ENCODE assay signal across 18 cellular contexts in genomic region chr11:27926469-27926868, GRCh38.
DNase-seq lines count a peak whose midpoint lies in the region; ATAC-seq, FAIRE-seq and TF ChIP-seq lines count a peak whose summit lies in the region.
"Had no signal": no experiment of that assay in that cellular context is flagged by ENCODE, and none has a peak within 500 bp of the region (broad histone marks: within the 10 kb centered on the region; RNA-seq: fewer than 3 reads in every experiment).

No MANE protein-coding gene starts in this region.

- H3K4me3 Mint-ChIP-seq in astrocyte (ENCODE audit: unreplicated experiment), result no peak overlapping the region
- H3K4me3 Mint-ChIP-seq: CD4-positive, alpha-beta memory T cell had no signal

- TF ChIP-seq CTCF in astrocyte (IDR thresholded peaks at IDR 0.05; ENCODE audit: insufficient read depth, low read depth, low read length) (no peak), foreskin keratinocyte (conservative IDR thresholded peaks at IDR 0.05) (no peak)

- peaks cover 18% of the 10 kb centered on the region for H3K4me1 Mint-ChIP-seq in astrocyte (ENCODE audit: low read depth, unreplicated experiment)
- H3K4me1 Mint-ChIP-seq: CD4-positive, alpha-beta memory T cell had no signal

- H3K79me1 ChIP-seq in trophoblast cell (ENCODE audit: low read length), result no peaks in the 10 kb centered on the region

- no peak overlapping the region for H3K23ac ChIP-seq in trophoblast cell (ENCODE audit: low read length)

- H3K27ac ChIP-seq in astrocyte (ENCODE audit: low read depth, low read length) (peak overlapping the region; percentile 18), trophoblast cell (ENCODE audit: low read depth, low read length) (no peak overlapping the region), foreskin keratinocyte (no peak overlapping the region)
- H3K27ac ChIP-seq: KMS-11, RWPE1 had no signal

- H2BK120ac ChIP-seq in trophoblast cell (ENCODE audit: insufficient read depth, low read length, poor library complexity), result peak overlapping the region; percentile 31

- H3K36me3 ChIP-seq in astrocyte (ENCODE audit: insufficient read depth, low read length) (no peaks in the 10 kb centered on the region), trophoblast cell (ENCODE audit: control insufficient read depth in 1 of 2, insufficient read depth in 2 of 2, low read length in 2 of 2) (no peaks in the 10 kb centered on the region)

- no peak overlapping the region for H4K12ac ChIP-seq in trophoblast cell (ENCODE audit: low read depth, low read length)

- H3K4me1 ChIP-seq in astrocyte (ENCODE audit: insufficient read depth, low read length) (peaks cover 4% of the 10 kb centered on the region), trophoblast cell (ENCODE audit: control insufficient read depth in 1 of 2, insufficient read depth in 2 of 2, low read length in 2 of 2) (peaks cover 0 to 7% of the 10 kb centered on the region in 2 experiments), foreskin keratinocyte (peaks cover 10% of the 10 kb centered on the region)

- H3K27ac Mint-ChIP-seq in astrocyte (ENCODE audit: unreplicated experiment), result peak overlapping the region; percentile 96
- H3K27ac Mint-ChIP-seq: CD4-positive, alpha-beta memory T cell had no signal

- no peak overlapping the region for H4K91ac ChIP-seq in trophoblast cell (ENCODE audit: low read depth, low read length)

- DNase-seq in H4 (ENCODE audit: low spot score), result peak; percentile 39
- peak; percentile 69 for DNase-seq in OCI-M1 (lab: John Stamatoyannopoulos, UW)
- DNase-seq in astrocyte (ENCODE audit: low read depth), result no peak
- DNase-seq in trophoblast cell, result peak in 1 of 2 donors; percentile 49
- DNase-seq in activated CD4-positive, alpha-beta T cell treated with anti-CD3 and anti-CD28 coated beads for 4 hours, result no peak
- no peak for DNase-seq in foreskin keratinocyte
- DNase-seq: ACHN; CD4-positive, alpha-beta memory T cell; DMS79 treated with DMSO at 0.1 percent for 48 hours; MM.1S; NCI-H2029; NCI-H510A treated with DMSO at 0.1 percent for 48 hours had no signal

- H3K9ac ChIP-seq in astrocyte (ENCODE audit: low read length) (no peak overlapping the region), trophoblast cell (ENCODE audit: low read length) (no peak overlapping the region)
- H3K9ac ChIP-seq: KMS-11 had no signal

- H2AFZ ChIP-seq in astrocyte (ENCODE audit: low read depth, low read length), result peak overlapping the region; percentile 19
- no peak overlapping the region for H2AFZ ChIP-seq in trophoblast cell (ENCODE audit: insufficient read depth, low read length, poor library complexity)

- no CpG with 5 or more reads among the region's 2 CpGs for WGBS in trophoblast cell (ENCODE audit: extremely low coverage, insufficient coverage, insufficient read length)

- peak; percentile 56 for FAIRE-seq in astrocyte (lab: Jason Lieb, UNC)
- FAIRE-seq: D721Med, G401.6, GM12891 had no signal

- H4K8ac ChIP-seq in trophoblast cell (ENCODE audit: low read depth, low read length), result no peak overlapping the region

- H3K4me3 ChIP-seq in astrocyte (ENCODE audit: insufficient read depth, low read depth, low read length) (no peak overlapping the region), trophoblast cell (ENCODE audit: low read depth, low read length) (no peak overlapping the region)

- no peaks in the 10 kb centered on the region for H3K27me3 Mint-ChIP-seq in astrocyte (ENCODE audit: low read depth, unreplicated experiment)

- H2BK12ac ChIP-seq in trophoblast cell (ENCODE audit: low read length), result no peak overlapping the region

- no peaks in the 10 kb centered on the region for H4K20me1 ChIP-seq in astrocyte (ENCODE audit: insufficient read depth, low read length)

- no peak overlapping the region for H3K18ac ChIP-seq in trophoblast cell (ENCODE audit: low read length)

- H2BK5ac ChIP-seq in trophoblast cell (ENCODE audit: low read depth, low read length, poor library complexity), result no peak overlapping the region

- H3K36me3 Mint-ChIP-seq in astrocyte (ENCODE audit: low read depth, unreplicated experiment), result no peaks in the 10 kb centered on the region
- H3K36me3 Mint-ChIP-seq: CD4-positive, alpha-beta memory T cell had no signal

- H3K4ac ChIP-seq in trophoblast cell (ENCODE audit: low read depth, low read length), result no peak overlapping the region

- H3K9me3 ChIP-seq in astrocyte (ENCODE audit: insufficient read depth, low read depth, low read length) (no peaks in the 10 kb centered on the region), trophoblast cell (ENCODE audit: insufficient read depth, low read depth, low read length) (no peaks in the 10 kb centered on the region)

- H3K27me3 ChIP-seq in astrocyte (ENCODE audit: insufficient read depth, low read length) (no peaks in the 10 kb centered on the region), trophoblast cell (ENCODE audit: insufficient read depth, low read length) (no peaks in the 10 kb centered on the region), foreskin keratinocyte (no peaks in the 10 kb centered on the region)

- H3K4me2 ChIP-seq in astrocyte (ENCODE audit: low read length) (no peak overlapping the region), trophoblast cell (ENCODE audit: low read length) (no peak overlapping the region)
- H3K4me2 ChIP-seq: KMS-11 had no signal

- no peak for ATAC-seq in foreskin keratinocyte
- no peak for ATAC-seq in GM19035 (IDR thresholded peaks at IDR 0.05; ENCODE audit: unreplicated experiment)

- peaks cover 3% of the 10 kb centered on the region for H3K9me3 Mint-ChIP-seq in astrocyte (ENCODE audit: unreplicated experiment)

- no peak overlapping the region for H2AK5ac ChIP-seq in trophoblast cell (ENCODE audit: low read length)

- H3K14ac ChIP-seq in trophoblast cell (ENCODE audit: low read length), result no peak overlapping the region

- no peaks in the 10 kb centered on the region for H3K79me2 ChIP-seq in astrocyte (ENCODE audit: insufficient read depth, low read length)
- H3K79me2 ChIP-seq in trophoblast cell (ENCODE audit: control insufficient read depth, insufficient read depth, low read length, poor library complexity), result no peaks in the 10 kb centered on the region

Comparison
In these comparisons a context has a peak if more than half of its experiments do, and no peak if none do; other contexts are left out.
1. DNase-seq: peak in H4 (single experiment) and OCI-M1 (single experiment); none in astrocyte (single experiment), activated CD4-positive, alpha-beta T cell treated with anti-CD3 and anti-CD28 coated beads for 4 hours (0 of 2) and foreskin keratinocyte (0 of 2).